ENCODE assay signal across 9 cellular contexts in the genomic region with DNA sequence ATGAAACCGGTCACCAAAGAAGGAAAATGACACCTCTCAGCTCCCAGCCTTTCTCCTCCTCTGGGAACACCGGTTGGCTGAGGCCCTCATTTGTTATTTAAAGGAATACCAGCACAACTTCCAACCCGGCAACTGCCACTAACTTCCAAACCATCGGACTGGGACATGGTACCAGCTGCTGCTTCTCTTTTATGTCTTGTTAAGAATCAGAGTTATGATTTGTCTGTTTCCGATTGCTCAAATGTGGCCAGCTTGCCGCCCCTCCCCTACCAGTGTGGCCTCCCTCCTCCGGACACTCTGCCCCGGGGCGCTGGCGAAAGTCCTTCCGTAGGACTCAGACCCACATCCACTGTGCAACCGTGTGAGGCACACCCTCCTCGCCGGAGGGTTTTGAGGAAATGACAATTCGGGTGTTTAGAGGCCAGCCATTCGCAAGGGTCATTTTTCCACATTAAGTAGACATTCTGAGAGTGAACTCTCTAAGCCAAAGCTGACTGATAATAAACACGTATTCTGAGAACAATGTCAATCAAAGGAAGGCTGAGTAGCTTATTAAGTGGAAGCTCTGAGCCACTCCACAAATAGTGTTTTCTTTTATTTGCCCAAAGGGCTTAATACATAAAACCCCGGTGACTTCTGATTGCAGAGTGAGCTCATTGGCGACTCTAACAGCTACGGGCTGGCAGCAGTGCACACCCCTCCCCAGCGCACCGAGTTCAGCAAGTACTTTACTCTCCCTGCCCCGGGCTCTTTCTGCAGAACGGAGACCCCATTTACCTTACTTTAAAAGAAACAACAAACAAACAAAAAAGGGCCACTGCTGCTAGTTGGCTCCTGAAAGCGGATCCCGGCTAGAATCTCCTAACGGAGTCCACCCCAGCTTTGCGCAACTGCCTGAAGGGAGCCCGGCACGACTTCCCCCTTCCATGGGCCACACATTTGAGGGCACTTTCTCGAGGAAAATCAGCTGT. TPM values are rescaled to one million over a fixed set of nuclear protein-coding genes. Genes with fewer than 3 reads are reported as not detected.
A peak's percentile ranks its signal among the peaks of the same experiment; 100 is the strongest.
DNase-seq lines count a peak whose midpoint lies in the region; ATAC-seq lines count a peak whose summit lies in the region.
"Had no signal": no experiment of that assay in that cellular context is flagged by ENCODE, and none has a peak within 500 bp of the region (broad histone marks: within the 10 kb centered on the region; RNA-seq: fewer than 3 reads in every experiment).

No MANE protein-coding gene starts in this region.

- peaks cover 3% of the 10 kb centered on the region for H3K27me3 ChIP-seq in mesendoderm (ENCODE audit: insufficient read depth, low read length, poor library complexity)

- no peak overlapping the region for H3K4ac ChIP-seq in mesendoderm (ENCODE audit: low read depth, low read length)

- no peak overlapping the region for H3K23ac ChIP-seq in mesendoderm (ENCODE audit: low read length)

- H3K56ac ChIP-seq in mesendoderm (ENCODE audit: low read length): peak overlapping the region; percentile 75

- ATAC-seq in HG02973 (IDR thresholded peaks at IDR 0.05; ENCODE audit: unreplicated experiment): no peak

- H3K9ac ChIP-seq in mesendoderm (ENCODE audit: low read length): peak overlapping the region; percentile 54

- H2BK5ac ChIP-seq in mesendoderm (ENCODE audit: low read length): no peak overlapping the region

- H4K8ac ChIP-seq in mesendoderm (ENCODE audit: low read depth, low read length): no peak overlapping the region

- WGBS in mesendoderm (ENCODE audit: extremely low coverage, insufficient coverage, low lambda C conversion rate): no CpG with 5 or more reads among the region's 31 CpGs

- peaks cover 15% of the 10 kb centered on the region for H3K79me2 ChIP-seq in mesendoderm (ENCODE audit: control insufficient read depth, insufficient read depth, low read length)

- no peak overlapping the region for H4K5ac ChIP-seq in mesendoderm (ENCODE audit: low read length)

- H2AK5ac ChIP-seq in mesendoderm (ENCODE audit: low read length): no peak overlapping the region

- no peak overlapping the region for H2BK15ac ChIP-seq in mesendoderm (replicated peaks; ENCODE audit: low read depth)

- H3K79me1 ChIP-seq in mesendoderm (ENCODE audit: low read length): peaks cover 22% of the 10 kb centered on the region

- H3K4me3 ChIP-seq in mesendoderm (ENCODE audit: low read length): peak overlapping the region; percentile 5

- no peaks in the 10 kb centered on the region for H3K36me3 ChIP-seq in mesendoderm (ENCODE audit: control insufficient read depth, insufficient read depth, low read length)

- H3K4me2 ChIP-seq in mesendoderm (ENCODE audit: low read length): peak overlapping the region; percentile 35

- no peak overlapping the region for H2BK120ac ChIP-seq in mesendoderm (ENCODE audit: low read depth, low read length)

- H3K27ac ChIP-seq in mesendoderm (ENCODE audit: low read depth, low read length): no peak overlapping the region
- H3K27ac ChIP-seq: dorsolateral prefrontal cortex had no signal

- peaks cover 11% of the 10 kb centered on the region for H3K4me1 ChIP-seq in mesendoderm (ENCODE audit: control insufficient read depth, low read depth, low read length)

- DNase-seq in AG20443 (ENCODE audit: low spot score): peak; percentile 72
- peak; percentile 37 for DNase-seq in NCI-H1417 treated with DMSO at 0.1 percent for 48 hours (lab: John Stamatoyannopoulos, UW)
- DNase-seq in ecto neural progenitor cell (ENCODE audit: low spot score): peak; percentile 66
- no peak for DNase-seq in mesendoderm
- no peak for DNase-seq in retina
- no peak for DNase-seq in pons (ENCODE audit: low spot score)
- DNase-seq in cerebellar cortex (ENCODE audit: low spot score): no peak
- DNase-seq: dorsolateral prefrontal cortex had no signal

- H3K18ac ChIP-seq in mesendoderm (ENCODE audit: low read length): peak overlapping the region; percentile 1

RNA-seq across cellular contexts. Expression of a gene that starts 5.4 kb away (rescaled TPM):
- 1.7 TPM for polyA plus RNA-seq in mesendoderm (2013, experiment 1 of 2)
- 1.7 TPM for polyA plus RNA-seq in mesendoderm (2013, experiment 2 of 2)

Comparison
In these comparisons a context has a peak if more than half of its experiments do, and no peak if none do; other contexts are left out.
1. DNase-seq: peak in AG20443 (single experiment), NCI-H1417 treated with DMSO at 0.1 percent for 48 hours (single experiment) and ecto neural progenitor cell (single experiment); none in mesendoderm (single experiment), retina (single experiment), pons (single experiment) and cerebellar cortex (single experiment).